ENCODE assay signal across 18 cellular contexts in genomic region chr5:173851595-173852248, GRCh38. TPM values are rescaled to one million over a fixed set of nuclear protein-coding genes. Genes with fewer than 3 reads are reported as not detected.
DNase-seq lines count a peak whose midpoint lies in the region; ATAC-seq, FAIRE-seq and TF ChIP-seq lines count a peak whose summit lies in the region.
"Had no signal": no experiment of that assay in that cellular context is flagged by ENCODE, and none has a peak within 500 bp of the region (broad histone marks: within the 10 kb centered on the region; RNA-seq: fewer than 3 reads in every experiment).

No MANE protein-coding gene starts in this region.

- POLR2A ChIA-PET in HepG2 (lab: Yijun Ruan, JAX): no interaction called here

- no peak for ATAC-seq in HepG2
- no peak for ATAC-seq in right lobe of liver
- peak; percentile 78 for ATAC-seq in left colon
- peak; percentile 26 for ATAC-seq in upper lobe of right lung
- ATAC-seq: GM12878, GM23338 had no signal

- no peak for FAIRE-seq in HepG2 (lab: Jason Lieb, UNC)
- FAIRE-seq: GM12878, GM18507 had no signal

- CTCF ChIA-PET in HepG2 (lab: Yijun Ruan, JAX; ENCODE audit: low intra/inter-chr PET ratio, low total read pairs): no interaction called here

- H3K79me2 ChIP-seq in HepG2 (ENCODE audit: insufficient read depth, low read length): no peaks in the 10 kb centered on the region

- H3K27ac Mint-ChIP-seq in glutamatergic neuron (ENCODE audit: unreplicated experiment): no peak overlapping the region
- H3K27ac Mint-ChIP-seq: CD4-positive, alpha-beta T cell; GM23338; H9; HFFc6 had no signal

- intact Hi-C loops in HepG2 (cut with micrococcal nuclease; ENCODE audit: unreplicated experiment): no loop called here
- intact Hi-C loops in right lobe of liver (cut with DNase I): no loop called here
- intact Hi-C loops in left colon (cut with DNase I, micrococcal nuclease): no loop called here
- intact Hi-C loops in upper lobe of right lung (cut with DNase I): no loop called here

- peaks cover 0 to 4% of the 10 kb centered on the region in 2 experiments; a peak in 2 of 5 replicates for H3K27me3 ChIP-seq in HepG2 (ENCODE audit: control insufficient read depth in 1 of 2, insufficient read depth in 2 of 2, low read length in 2 of 2)
- no peaks in the 10 kb centered on the region for H3K27me3 ChIP-seq in right lobe of liver
- H3K27me3 ChIP-seq in upper lobe of right lung: no peaks in the 10 kb centered on the region
- no peaks in the 10 kb centered on the region for H3K27me3 ChIP-seq in HAP-1 (ENCODE audit: low read depth)
- no peaks in the 10 kb centered on the region for H3K27me3 ChIP-seq in WERI-Rb-1 (ENCODE audit: insufficient read depth, low read depth, severe bottlenecking)

- H3K4me3 Mint-ChIP-seq in glutamatergic neuron (ENCODE audit: unreplicated experiment): no peak overlapping the region
- H3K4me3 Mint-ChIP-seq: CD4-positive, alpha-beta T cell; GM23338; H9; HFFc6 had no signal

- no peak for TF ChIP-seq CTCF in HepG2 (CRISPR knock-in tag; IDR thresholded peaks at IDR 0.05)
- no peak for TF ChIP-seq CTCF in right lobe of liver (IDR thresholded peaks at IDR 0.05)
- no peak for TF ChIP-seq CTCF in upper lobe of right lung (IDR thresholded peaks at IDR 0.05)
- no peak for TF ChIP-seq CTCF in WERI-Rb-1 (IDR thresholded peaks at IDR 0.05; ENCODE audit: low read depth, low read length)
- TF ChIP-seq CTCF in glutamatergic neuron (IDR thresholded peaks at IDR 0.05; ENCODE audit: partially characterized antibody, unreplicated experiment): no peak

- H3K4me3 ChIP-seq in HepG2 (replicated peaks in 1 of 3; ENCODE audit: insufficient read depth in 1 of 3, low read depth in 2 of 3, low read length in 3 of 3): no peak overlapping the region
- no peak overlapping the region for H3K4me3 ChIP-seq in right lobe of liver
- H3K4me3 ChIP-seq in upper lobe of right lung: no peak overlapping the region
- H3K4me3 ChIP-seq in HAP-1: no peak overlapping the region
- no peak overlapping the region for H3K4me3 ChIP-seq in WERI-Rb-1 (ENCODE audit: low read depth, low read length)
- H3K4me3 ChIP-seq: GM12878, GM23338 had no signal

- H2AFZ ChIP-seq in HepG2 (ENCODE audit: low read length): no peak overlapping the region
- H2AFZ ChIP-seq: GM23338 had no signal

- H3K27ac ChIP-seq in HepG2 (ENCODE audit: extremely low read length, insufficient read depth, low read length): no peak overlapping the region
- H3K27ac ChIP-seq in right lobe of liver: no peak overlapping the region
- H3K27ac ChIP-seq in upper lobe of right lung: no peak overlapping the region
- no peak overlapping the region for H3K27ac ChIP-seq in WERI-Rb-1
- H3K27ac ChIP-seq: 22Rv1 had no signal

- H3K4me1 ChIP-seq in HepG2 (ENCODE audit: insufficient read depth, low read length): peaks cover 46% of the 10 kb centered on the region
- no peaks in the 10 kb centered on the region for H3K4me1 ChIP-seq in right lobe of liver
- no peaks in the 10 kb centered on the region for H3K4me1 ChIP-seq in upper lobe of right lung
- H3K4me1 ChIP-seq in HAP-1: no peaks in the 10 kb centered on the region

- H3K36me3 Mint-ChIP-seq in glutamatergic neuron (ENCODE audit: unreplicated experiment): peaks cover 10% of the 10 kb centered on the region

- no peak for TF ChIP-seq POLR2A in HepG2 (IDR thresholded peaks at IDR 0.05; ENCODE audit: insufficient read depth in 1 of 2, low read depth in 2 of 2, low read length in 2 of 2)
- TF ChIP-seq POLR2A in right lobe of liver (IDR thresholded peaks at IDR 0.05): no peak

- H3K27me3 Mint-ChIP-seq in glutamatergic neuron (ENCODE audit: unreplicated experiment): peaks cover 9% of the 10 kb centered on the region

- H3K9me3 ChIP-seq in HepG2 (ENCODE audit: low read length) (peaks cover 8% of the 10 kb centered on the region; the same call in 1 of the 2 replicates), right lobe of liver (no peaks in the 10 kb centered on the region), upper lobe of right lung (peaks cover 7% of the 10 kb centered on the region), HAP-1 (no peaks in the 10 kb centered on the region), WERI-Rb-1 (ENCODE audit: severe bottlenecking) (no peaks in the 10 kb centered on the region)

- DNase-seq in HepG2 (ENCODE audit: low spot score) (no peak), right lobe of liver (no peak), dermis blood vessel endothelial cell (peak; percentile 57), left colon (no peak), upper lobe of right lung (no peak), HAP-1 (ENCODE audit: low spot score in 2 of 2) (no peak), WERI-Rb-1 (no peak), glutamatergic neuron (no peak)
- DNase-seq: AML-193; C1 segment of cervical spinal cord; CD4-positive, alpha-beta T cell; DMS79; H9; HFFc6 had no signal

- H3K9me3 Mint-ChIP-seq in glutamatergic neuron (ENCODE audit: unreplicated experiment): peaks cover 7% of the 10 kb centered on the region

- TF ChIP-seq EP300 in HepG2 (IDR thresholded peaks at IDR 0.05; ENCODE audit: low read depth in 2 of 2, low read length in 2 of 2): no peak
- no peak for TF ChIP-seq EP300 in HepG2 (CRISPR knock-in tag; IDR thresholded peaks at IDR 0.05; ENCODE audit: borderline replicate concordance)

- H3K36me3 ChIP-seq in HepG2 (replicated peaks in 1 of 2; ENCODE audit: control insufficient read depth in 1 of 2, insufficient read depth in 2 of 2, low read length in 2 of 2) (no peaks in the 10 kb centered on the region), right lobe of liver (no peaks in the 10 kb centered on the region), upper lobe of right lung (no peaks in the 10 kb centered on the region), HAP-1 (replicated peaks) (no peaks in the 10 kb centered on the region), WERI-Rb-1 (no peaks in the 10 kb centered on the region)

- WGBS in HepG2 (ENCODE audit: low lambda C conversion rate): 46% methylated on average over 9 of the region's 10 CpGs
- whole genome bisulfite sequencing in right lobe of liver (ENCODE audit: insufficient coverage, low coverage, low lambda C conversion rate, missing lambda C conversion rate): 76% methylated on average over 10 of the region's 10 CpGs

- in situ Hi-C loops in HepG2 (cut with HindIII; ENCODE audit: extremely low pct_ligation_motif_present, low pct_unique_long_range_greater_than_20kb): no loop called here
- in situ Hi-C loops in HAP-1 (cut with MboI; ENCODE audit: low sequenced_read_pairs): no loop called here

- no peak overlapping the region for H3K9ac ChIP-seq in HepG2 (ENCODE audit: insufficient read depth, low read depth, low read length)

- H4K20me1 ChIP-seq in HepG2 (ENCODE audit: insufficient read depth, low read length): no peaks in the 10 kb centered on the region

- BruUV-seq in HepG2 (replicated peaks; lab: Mats Ljungman, UMichigan): no TSS peak

- peaks cover 31% of the 10 kb centered on the region for H3K4me1 Mint-ChIP-seq in glutamatergic neuron (ENCODE audit: low read depth, unreplicated experiment)
- H3K4me1 Mint-ChIP-seq: GM23338 had no signal

- H3K4me2 ChIP-seq in HepG2 (ENCODE audit: low read depth, low read length): no peak overlapping the region
- H3K4me2 ChIP-seq: GM23338 had no signal

- TF ChIP-seq RAD21 in HepG2 (CRISPR knock-in tag; IDR thresholded peaks at IDR 0.05): no peak

TF ChIP-seq in HepG2, 621 proteins besides CTCF, POLR2A, EP300 and RAD21 (continues in another document):
- TF ChIP-seq ZNF772 (CRISPR knock-in tag; IDR thresholded peaks at IDR 0.05) (no peak), SSRP1 (CRISPR knock-in tag; IDR thresholded peaks at IDR 0.05) (no peak), NFKBIZ (CRISPR knock-in tag; IDR thresholded peaks at IDR 0.05) (no peak), ZNF597 (CRISPR knock-in tag; IDR thresholded peaks at IDR 0.05) (no peak), FIP1L1 (IDR thresholded peaks at IDR 0.05; ENCODE audit: borderline replicate concordance, insufficient read depth, low read depth, low read length) (no peak), SOX13 (IDR thresholded peaks at IDR 0.05) (no peak), SOX13 (CRISPR knock-in tag; conservative IDR thresholded peaks at IDR 0.05 in 1 of 2, IDR thresholded peaks at IDR 0.05 in 1 of 2) (peak in 1 of 2 experiments; percentile 33; a peak in 1 of 4 replicates)

RNA-seq across cellular contexts. Expression of gene CPEB4, which starts 36.4 kb away (rescaled TPM):
- total RNA-seq in HepG2 (2016; rRNA removed; fragmentation: Illumina TruSeq; extraction: Trizol) (7.7 and 8.3 TPM in 2 replicates), right lobe of liver (10 to 100 TPM; 27.3 to 49.9 (median 40.0) TPM), dermis blood vessel endothelial cell (16.8 and 18.0 TPM in 2 replicates), left colon (10 to 100 TPM; 42.1 to 42.8 TPM), upper lobe of right lung (62.4 TPM), glutamatergic neuron (ENCODE audit: unreplicated experiment) (104 TPM)
- total RNA-seq in HepG2 (2016; cell fraction: cytosol; rRNA removed; fragmentation: Illumina TruSeq; extraction: Trizol; ENCODE audit: low read depth): 1.8 and 3.2 TPM in 2 replicates
- 8.3 and 11.9 TPM in 2 replicates for total RNA-seq in HepG2 (2016; cell fraction: insoluble cytoplasmic fraction; rRNA removed; fragmentation: Illumina TruSeq; extraction: Trizol)
- 3.4 and 3.7 TPM in 2 replicates for total RNA-seq in HepG2 (2016; cell fraction: membrane; rRNA removed; fragmentation: Illumina TruSeq; extraction: Trizol)
- total RNA-seq in HepG2 (2016; cell fraction: nucleus; rRNA removed; fragmentation: Illumina TruSeq; extraction: Trizol): 13.4 and 15.2 TPM in 2 replicates
- polyA plus RNA-seq in HepG2 (2011; rRNA removed): 25.0 and 26.7 TPM in 2 replicates
- 15.9 and 21.3 TPM in 2 replicates for polyA plus RNA-seq in HepG2 (2011; cell fraction: cytosol; rRNA removed)
- 38.4 and 39.5 TPM in 2 replicates for polyA plus RNA-seq in HepG2 (2011; cell fraction: nucleus; rRNA removed)
- 21.1 and 22.8 TPM in 2 replicates for polyA plus RNA-seq in HepG2 (2012)
- 0.06 and 0.08 TPM in 2 replicates for polyA plus RNA-seq in HepG2 (2016; cell fraction: cytosol; fragmentation: Illumina TruSeq; extraction: Trizol; ENCODE audit: low read depth)
- polyA plus RNA-seq in HepG2 (2016; cell fraction: insoluble cytoplasmic fraction; fragmentation: Illumina TruSeq; extraction: Trizol; ENCODE audit: low read depth): 5.3 and 5.4 TPM in 2 replicates
- polyA plus RNA-seq in HepG2 (2016; cell fraction: membrane; fragmentation: Illumina TruSeq; extraction: Trizol; ENCODE audit: low read depth): 0.40 and 0.56 TPM in 2 replicates
- polyA plus RNA-seq in HepG2 (2016; cell fraction: nucleus; fragmentation: Illumina TruSeq; extraction: Trizol; ENCODE audit: insufficient read depth, low read depth): 8.8 and 10.3 TPM in 2 replicates
- polyA minus RNA-seq in HepG2 (2011; rRNA and poly(A)+ RNA removed; ENCODE audit: low replicate concordance): 100 and 104 TPM in 2 replicates
- polyA minus RNA-seq in HepG2 (2011; cell fraction: cytosol; rRNA and poly(A)+ RNA removed): 49.4 and 55.2 TPM in 2 replicates
- polyA minus RNA-seq in HepG2 (2011; cell fraction: nucleus; rRNA and poly(A)+ RNA removed): 151 and 216 TPM in 2 replicates

Comparison
In these comparisons a context has a peak if more than half of its experiments do, and no peak if none do; other contexts are left out.
1. ATAC-seq: peak in left colon (single experiment) and upper lobe of right lung (single experiment); none in HepG2 (single experiment) and right lobe of liver (0 of 4).